ENCODE assay signal across 9 cellular contexts in genomic region chr4:186724861-186725419, GRCh38. TPM values are rescaled to one million over a fixed set of nuclear protein-coding genes. Genes with fewer than 3 reads are reported as not detected.
DNase-seq lines count a peak whose midpoint lies in the region; ATAC-seq, FAIRE-seq and TF ChIP-seq lines count a peak whose summit lies in the region.
"Had no signal": no experiment of that assay in that cellular context is flagged by ENCODE, and none has a peak within 500 bp of the region (broad histone marks: within the 10 kb centered on the region; RNA-seq: fewer than 3 reads in every experiment).

No MANE protein-coding gene starts in this region.

- intact Hi-C loops in MCF 10A (cut with micrococcal nuclease) = loop anchor here (1.0 to 10.0 kb wide), 16 partner anchors 56 to 1902 kb away; no protein-coding TSS in a partner anchor

- peak overlapping the region; percentile 97 for H3K27ac Mint-ChIP-seq in GM23338
- H3K27ac Mint-ChIP-seq in MCF 10A (ENCODE audit: low read depth, unreplicated experiment) = peak overlapping the region; percentile 93
- no peak overlapping the region for H3K27ac Mint-ChIP-seq in activated naive CD4-positive, alpha-beta T cell treated with anti-CD3 and anti-CD28 coated beads, Interleukin-2, amount 50 U/mL, for 72 hours

- no peaks in the 10 kb centered on the region for H3K9me2 ChIP-seq in GM23338 (ENCODE audit: insufficient read depth)

- H3K4me1 ChIP-seq in A549 (peaks cover 25% of the 10 kb centered on the region), GM23338 (ENCODE audit: insufficient read depth) (peaks cover 27% of the 10 kb centered on the region)

- no peak overlapping the region for H2AFZ ChIP-seq in GM23338

- peaks cover 6% of the 10 kb centered on the region; the same call in 2 of the 3 replicates for H3K9me3 ChIP-seq in A549

- 0 out of 2 replicates have a peak, but pooled peaks cover 2% of the 10 kb centered on the region for H3F3A ChIP-seq in GM23338 (replicated peaks; ENCODE audit: low read depth)

- H3K79me2 ChIP-seq in GM23338 (replicated peaks; ENCODE audit: insufficient read depth) = peaks cover 37% of the 10 kb centered on the region

- H3K27me3 ChIP-seq in GM23338 (ENCODE audit: insufficient read depth) = peaks cover 53% of the 10 kb centered on the region

- ATAC-seq in A549 (no peak; a peak in 1 of 6 replicates), GM23338 (no peak)
- no peak for ATAC-seq in activated T-cell treated with anti-CD3 and anti-CD28 coated beads, Interleukin-2, amount 50 U/mL, for 4 hours
- no peak for ATAC-seq in activated naive CD4-positive, alpha-beta T cell treated with anti-CD3 and anti-CD28 coated beads, Interleukin-2, amount 50 U/mL, for 72 hours

- H3K27ac ChIP-seq in A549 (peak overlapping the region; percentile 89 to 100), GM23338 (ENCODE audit: low read depth) (peak overlapping the region; percentile 96)

- no peak for FAIRE-seq in A549 (lab: Jason Lieb, UNC)
- FAIRE-seq: endometrium had no signal

- H4K20me1 ChIP-seq in GM23338 (replicated peaks; ENCODE audit: insufficient read depth) = peaks cover 8% of the 10 kb centered on the region; the same call in 1 of the 2 replicates

- BruUV-seq in MCF 10A (replicated peaks; lab: Mats Ljungman, UMichigan) = no TSS peak

- TF ChIP-seq CTCF in A549 (IDR thresholded peaks at IDR 0.05) (no peak), GM23338 (conservative IDR thresholded peaks at IDR 0.05; ENCODE audit: low read depth in 2 of 2) (no peak), MCF 10A (IDR thresholded peaks at IDR 0.05; ENCODE audit: unreplicated experiment) (no peak)

- no peak for TF ChIP-seq EP300 in A549 (IDR thresholded peaks at IDR 0.05)

- TF ChIP-seq POLR2A in A549 (IDR thresholded peaks at IDR 0.05; ENCODE audit: low read length) = no peak

- H3K36me3 Mint-ChIP-seq in GM23338 (ENCODE audit: low read depth) = peaks cover 6% of the 10 kb centered on the region; the same call in 2 of the 3 replicates
- H3K36me3 Mint-ChIP-seq in MCF 10A (ENCODE audit: insufficient read depth, unreplicated experiment) = no peaks in the 10 kb centered on the region
- no peaks in the 10 kb centered on the region for H3K36me3 Mint-ChIP-seq in activated T-cell treated with anti-CD3 and anti-CD28 coated beads, Interleukin-2, amount 50 U/mL, for 4 hours (ENCODE audit: insufficient read depth)
- H3K36me3 Mint-ChIP-seq in activated naive CD4-positive, alpha-beta T cell treated with anti-CD3 and anti-CD28 coated beads, Interleukin-2, amount 50 U/mL, for 72 hours = peaks cover 5 to 17% of the 10 kb centered on the region in 2 donors

- CTCF ChIA-PET in A549 (lab: Yijun Ruan, JAX) (interaction anchor here (0.8 to 2.3 kb wide), 19 partner anchors 12 to 888 kb away, joined by 3 to 17 read pairs (median 4); no protein-coding TSS in a partner anchor), MCF 10A (lab: Yijun Ruan, JAX) (interaction anchor here (0.6 to 3.5 kb wide), 14 partner anchors 9 to 1275 kb away, joined by 3 to 16 read pairs (median 3); no protein-coding TSS in a partner anchor)

- H3K4me3 Mint-ChIP-seq in GM23338 = peak overlapping the region; percentile 95
- H3K4me3 Mint-ChIP-seq in MCF 10A (ENCODE audit: unreplicated experiment) = peak overlapping the region; percentile 93
- H3K4me3 Mint-ChIP-seq in activated T-cell treated with anti-CD3 and anti-CD28 coated beads, Interleukin-2, amount 50 U/mL, for 4 hours = no peak overlapping the region

- H3K4me3 ChIP-seq in A549 (peak overlapping the region; percentile 67), GM23338 (peak overlapping the region; percentile 79)

- WGBS in A549 (ENCODE audit: missing lambda C conversion rate) = 3% methylated on average over 18 of the region's 18 CpGs

- DNase-seq in A549 (ENCODE audit: low read depth in 1 of 2, low spot score in 1 of 2) (peak in 1 of 2 experiments; percentile 45), GM23338 (ENCODE audit: low spot score) (no peak), MCF 10A (ENCODE audit: unreplicated experiment) (peak; percentile 57), medulla oblongata (ENCODE audit: extremely low spot score) (peak; percentile 48), superior temporal gyrus (ENCODE audit: extremely low spot score) (no peak), middle frontal gyrus (ENCODE audit: extremely low spot score, low spot score) (no peak)
- no peak for DNase-seq in activated T-cell treated with anti-CD3 and anti-CD28 coated beads, Interleukin-2, amount 50 U/mL, for 4 hours
- DNase-seq in activated naive CD4-positive, alpha-beta T cell treated with anti-CD3 and anti-CD28 coated beads, Interleukin-2, amount 50 U/mL, for 72 hours (ENCODE audit: low spot score in 2 of 2) = no peak

- H3K36me3 ChIP-seq in GM23338 (ENCODE audit: insufficient read depth) = no peaks in the 10 kb centered on the region

- peaks cover 29% of the 10 kb centered on the region for H3K27me3 Mint-ChIP-seq in GM23338 (ENCODE audit: insufficient read depth, low read depth, poor library complexity)
- no peaks in the 10 kb centered on the region for H3K27me3 Mint-ChIP-seq in MCF 10A (ENCODE audit: insufficient read depth, unreplicated experiment)
- peaks cover 56% of the 10 kb centered on the region for H3K27me3 Mint-ChIP-seq in activated T-cell treated with anti-CD3 and anti-CD28 coated beads, Interleukin-2, amount 50 U/mL, for 4 hours (ENCODE audit: low read depth)

- no peak for TF ChIP-seq RAD21 in A549 (conservative IDR thresholded peaks at IDR 0.05 in 1 of 2, IDR thresholded peaks at IDR 0.05 in 1 of 2)

- H3K4me2 ChIP-seq in A549 (peak overlapping the region; percentile 76), GM23338 (peak overlapping the region; percentile 89)

- H3K9me3 Mint-ChIP-seq in GM23338 = peaks cover 3% of the 10 kb centered on the region; the same call in 2 of the 3 replicates
- H3K9me3 Mint-ChIP-seq in MCF 10A (ENCODE audit: unreplicated experiment) = no peaks in the 10 kb centered on the region
- H3K9me3 Mint-ChIP-seq in activated T-cell treated with anti-CD3 and anti-CD28 coated beads, Interleukin-2, amount 50 U/mL, for 4 hours = no peaks in the 10 kb centered on the region
- H3K9me3 Mint-ChIP-seq in activated naive CD4-positive, alpha-beta T cell treated with anti-CD3 and anti-CD28 coated beads, Interleukin-2, amount 50 U/mL, for 72 hours = peaks cover 0 to 3% of the 10 kb centered on the region in 2 donors

- POLR2A ChIA-PET in A549 (lab: Yijun Ruan, JAX) = no interaction called here
- POLR2A ChIA-PET in MCF 10A (lab: Yijun Ruan, JAX) = interaction anchor here (1.1 to 4.0 kb wide), 10 partner anchors 24 to 755 kb away, joined by 3 to 21 read pairs (median 4); partner anchors contain the start of gene TLR3

- peaks cover 30% of the 10 kb centered on the region for H3K4me1 Mint-ChIP-seq in GM23338
- peaks cover 26% of the 10 kb centered on the region for H3K4me1 Mint-ChIP-seq in MCF 10A (ENCODE audit: insufficient read depth, unreplicated experiment)
- H3K4me1 Mint-ChIP-seq in activated T-cell treated with anti-CD3 and anti-CD28 coated beads, Interleukin-2, amount 50 U/mL, for 4 hours (ENCODE audit: low read depth) = peaks cover 15% of the 10 kb centered on the region

TF ChIP-seq in A549, 52 proteins besides CTCF, POLR2A, EP300 and RAD21 (continues in another document):
- TF ChIP-seq HOXB13 (CRISPR knock-in tag; IDR thresholded peaks at IDR 0.05; ENCODE audit: low read depth) (no peak), SREBF2 (IDR thresholded peaks at IDR 0.05) (no peak), MAZ (IDR thresholded peaks at IDR 0.05; ENCODE audit: borderline replicate concordance, low read depth, low read length) (no peak), EHMT2 (IDR thresholded peaks at IDR 0.05; ENCODE audit: low read depth) (no peak), MAFK (IDR thresholded peaks at IDR 0.05; ENCODE audit: partially characterized antibody) (no peak), HOXA7 (CRISPR knock-in tag; IDR thresholded peaks at IDR 0.05) (no peak), NPAS2 (CRISPR knock-in tag; IDR thresholded peaks at IDR 0.05; ENCODE audit: borderline replicate concordance) (no peak), ZC3H11A (IDR thresholded peaks at IDR 0.05) (no peak), CEBPB (IDR thresholded peaks at IDR 0.05) (no peak), EHF (CRISPR knock-in tag; IDR thresholded peaks at IDR 0.05) (no peak), ZFP36 (IDR thresholded peaks at IDR 0.05; ENCODE audit: borderline replicate concordance, partially characterized antibody) (no peak)

RNA-seq across cellular contexts. Expression of gene FAT1, which starts 1.3 kb away (rescaled TPM):
- 177 and 225 TPM in 2 replicates for polyA plus RNA-seq in A549 (2011; rRNA removed)
- polyA plus RNA-seq in A549 (2012; cell fraction: cytosol; rRNA removed) = 57.1 and 63.7 TPM in 2 replicates
- polyA plus RNA-seq in A549 (2012; cell fraction: nucleus; rRNA removed) = 201 and 278 TPM in 2 replicates
- 62.2 to 68.5 TPM (median 62.8 TPM) in 3 replicates for polyA plus RNA-seq in A549 (2017; fragmentation: RNase III; extraction: RNeasy Plus Mini Kit Qiagen cat#74134 plus additional on column Dnase treatment)
- 1,227 and 1,657 TPM in 2 replicates for polyA minus RNA-seq in A549 (2011; rRNA and poly(A)+ RNA removed)
- total RNA-seq in GM23338 (2014; rRNA removed; shearing (Covaris generic)) = 124 and 137 TPM in 2 replicates
- 31.3 and 37.6 TPM in 2 replicates for polyA plus RNA-seq in GM23338 (2016; fragmentation: Nextera tagmentation; extraction: Ambion mirVana)
- 132 and 165 TPM in 2 replicates for total RNA-seq in MCF 10A (2022)
- total RNA-seq in activated T-cell treated with anti-CD3 and anti-CD28 coated beads, Interleukin-2, amount 50 U/mL, for 4 hours = under 1 TPM; 0.45 to 0.90 (median 0.73) TPM
- total RNA-seq in activated naive CD4-positive, alpha-beta T cell treated with anti-CD3 and anti-CD28 coated beads, Interleukin-2, amount 50 U/mL, for 72 hours = under 1 TPM in 1 of 2 donors, not detected in 1; 0.02 TPM

Comparison
In these comparisons a context has a peak if more than half of its experiments do, and no peak if none do; other contexts are left out.
1. DNase-seq: peak in MCF 10A (single experiment) and medulla oblongata (single experiment); none in GM23338 (single experiment), superior temporal gyrus (single experiment), activated T-cell treated with anti-CD3 and anti-CD28 coated beads, Interleukin-2, amount 50 U/mL, for 4 hours (single experiment), activated naive CD4-positive, alpha-beta T cell treated with anti-CD3 and anti-CD28 coated beads, Interleukin-2, amount 50 U/mL, for 72 hours (0 of 2) and middle frontal gyrus (single experiment).
2. H3K27ac Mint-ChIP-seq: peak in GM23338 (single experiment) and MCF 10A (single experiment); none in activated naive CD4-positive, alpha-beta T cell treated with anti-CD3 and anti-CD28 coated beads, Interleukin-2, amount 50 U/mL, for 72 hours (0 of 2).
3. RNA of gene FAT1, which starts 1.3 kb away (total RNA-seq): 132 to 165 TPM in MCF 10A and 124 to 137 TPM in GM23338; 0.45 to 0.90 TPM in activated T-cell treated with anti-CD3 and anti-CD28 coated beads, Interleukin-2, amount 50 U/mL, for 4 hours and 0.02 TPM in activated naive CD4-positive, alpha-beta T cell treated with anti-CD3 and anti-CD28 coated beads, Interleukin-2, amount 50 U/mL, for 72 hours; every median in the first group is over 10 times any median in the second.